In genomic region chr2:100821255-100821912, GRCh38 we compare ENCODE assay signal across 10 cellular contexts. TPM values are rescaled to one million over a fixed set of nuclear protein-coding genes. Genes with fewer than 3 reads are reported as not detected.
DNase-seq lines count a peak whose midpoint lies in the region; ATAC-seq, FAIRE-seq and TF ChIP-seq lines count a peak whose summit lies in the region.
"Had no signal": no experiment of that assay in that cellular context is flagged by ENCODE, and none has a peak within 500 bp of the region (broad histone marks: within the 10 kb centered on the region; RNA-seq: fewer than 3 reads in every experiment).

No MANE protein-coding gene starts in this region.

- H3K4me3 Mint-ChIP-seq in activated naive CD8-positive, alpha-beta T cell, result peak overlapping the region; percentile 78

- peak; percentile 18 for DNase-seq in HCEC 1CT
- no peak for DNase-seq in right atrium auricular region (ENCODE audit: low spot score)
- DNase-seq in urothelium cell line (ENCODE audit: low spot score), result no peak
- DNase-seq in AG08395 (ENCODE audit: low spot score), result no peak
- DNase-seq in germinal center (ENCODE audit: low spot score), result no peak
- DNase-seq: effector CD8-positive, alpha-beta T cell had no signal

- H3K36me3 Mint-ChIP-seq in activated naive CD8-positive, alpha-beta T cell, result no peaks in the 10 kb centered on the region

- H3K27ac ChIP-seq in right atrium auricular region (peak overlapping the region; percentile 85 to 88), skeletal muscle tissue (ENCODE audit: low read depth, low read length) (peak overlapping the region; percentile 56)
- H3K27ac ChIP-seq: HL-60 had no signal

- H3K9me3 Mint-ChIP-seq in activated naive CD8-positive, alpha-beta T cell (ENCODE audit: low read depth), result no peaks in the 10 kb centered on the region

- H3K4me3 ChIP-seq in right atrium auricular region (peak overlapping the region; percentile 80), skeletal muscle tissue (ENCODE audit: low read length in 3 of 3) (peak overlapping the region; percentile 71 to 82 (median 75))

- H3K27me3 Mint-ChIP-seq in activated naive CD8-positive, alpha-beta T cell, result peaks cover 15% of the 10 kb centered on the region

- H3K9me3 ChIP-seq in right atrium auricular region (no peaks in the 10 kb centered on the region), skeletal muscle tissue (ENCODE audit: control insufficient read depth in 3 of 3, low read length in 3 of 3) (no peaks in the 10 kb centered on the region)

- peak overlapping the region; percentile 81 to 90 (median 84) for H3K9ac ChIP-seq in skeletal muscle tissue (ENCODE audit: low read depth in 1 of 3, low read length in 3 of 3)

- H3K4me1 Mint-ChIP-seq in activated naive CD8-positive, alpha-beta T cell (ENCODE audit: low read depth), result peaks cover 26% of the 10 kb centered on the region

- peaks cover 0 to 44% of the 10 kb centered on the region in 2 donors for H3K4me1 ChIP-seq in right atrium auricular region
- peaks cover 25 to 38% (median 26%) of the 10 kb centered on the region in 3 donors for H3K4me1 ChIP-seq in skeletal muscle tissue (ENCODE audit: control insufficient read depth in 3 of 3, insufficient read depth in 3 of 3, low read length in 3 of 3)

- peak overlapping the region; percentile 9 for H3K27ac Mint-ChIP-seq in activated naive CD8-positive, alpha-beta T cell

- no peak for FAIRE-seq in urothelium cell line (lab: Jason Lieb, UNC)

- TF ChIP-seq CTCF in right atrium auricular region (IDR thresholded peaks at IDR 0.05), result peak in 1 of 2 donors; percentile 21

- no peaks in the 10 kb centered on the region for H3K27me3 ChIP-seq in right atrium auricular region
- no peaks in the 10 kb centered on the region for H3K27me3 ChIP-seq in skeletal muscle tissue (ENCODE audit: control insufficient read depth in 3 of 3, insufficient read depth in 3 of 3, low read length in 3 of 3)

- no peak for ATAC-seq in GM21825 (IDR thresholded peaks at IDR 0.05; ENCODE audit: unreplicated experiment)

- H3K36me3 ChIP-seq in right atrium auricular region, result no peaks in the 10 kb centered on the region
- H3K36me3 ChIP-seq in skeletal muscle tissue (ENCODE audit: control insufficient read depth in 3 of 3, insufficient read depth in 3 of 3, low read length in 3 of 3), result peaks cover 0 to 2% (median 0%) of the 10 kb centered on the region in 3 donors

RNA-seq across cellular contexts. Expression of gene NPAS2, which starts 1.4 kb away (rescaled TPM):
- total RNA-seq in right atrium auricular region, result 10 to 100 TPM; 39.2 to 49.4 TPM
- 7.8 TPM for total RNA-seq in skeletal muscle tissue
